ENCODE assay signal across 1 cellular context in the genomic region with DNA sequence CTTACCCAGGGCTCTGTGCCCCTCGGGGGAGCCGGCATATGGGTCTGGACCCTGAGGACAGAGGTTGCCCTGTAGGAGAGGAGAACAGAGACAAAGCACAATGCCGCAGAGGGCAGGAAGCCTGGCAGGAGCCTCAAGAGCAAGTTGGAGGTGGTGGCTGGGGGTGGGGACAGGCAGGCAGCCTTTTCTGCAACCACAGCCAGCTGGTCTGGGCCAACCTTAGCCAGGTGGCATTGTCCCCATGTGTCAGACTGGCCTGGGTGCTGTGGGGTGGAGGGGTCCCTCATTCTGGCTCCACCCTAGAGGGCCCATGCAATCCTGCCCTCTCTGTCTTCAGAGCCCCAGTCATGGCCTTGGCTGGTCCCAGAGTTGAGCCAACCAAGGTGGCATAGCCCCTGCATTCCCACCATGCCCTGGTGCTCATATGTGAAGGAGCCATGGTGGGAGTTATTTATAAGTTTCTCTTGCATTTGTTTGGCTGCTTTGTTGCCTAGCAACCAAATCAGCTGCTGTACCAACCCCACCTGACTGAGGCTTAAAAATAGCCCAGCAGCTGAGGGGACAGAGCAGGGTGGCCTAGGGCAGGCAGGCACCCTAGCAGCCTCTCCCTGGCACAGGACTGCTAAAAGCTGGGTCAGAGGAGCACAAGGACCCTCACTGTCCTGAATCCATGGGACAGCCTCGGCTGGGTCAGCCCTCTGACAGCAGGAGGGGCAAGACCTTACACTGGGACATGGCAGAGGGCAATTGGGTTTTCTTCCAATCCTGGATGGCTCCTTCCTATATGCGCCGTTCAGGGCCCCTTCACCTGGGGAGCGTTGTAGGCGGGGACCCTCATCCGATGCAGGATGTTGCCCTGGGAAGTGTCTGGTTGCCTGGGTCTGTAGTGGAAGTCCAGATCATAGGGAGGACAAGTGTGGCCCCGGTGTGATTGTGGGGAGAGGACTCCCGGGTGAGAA.
TF ChIP-seq lines count a peak whose summit lies in the region.

No MANE protein-coding gene starts in this region.

TF ChIP-seq in GM12878, 131 proteins besides CTCF, POLR2A, EP300 and RAD21:
- TF ChIP-seq RELB (IDR thresholded peaks at IDR 0.05; ENCODE audit: low read depth) (no peak), RAD51 (IDR thresholded peaks at IDR 0.05) (0 out of 2 replicates have a peak, but pooled peaks have one; percentile 22), SIN3A (IDR thresholded peaks at IDR 0.05; ENCODE audit: low read depth, low read length) (0 out of 2 replicates have a peak, but pooled peaks have one; percentile 60), PAX8 (IDR thresholded peaks at IDR 0.05) (no peak), STAT3 (IDR thresholded peaks at IDR 0.05; ENCODE audit: low read depth, low read length) (no peak), BMI1 (IDR thresholded peaks at IDR 0.05; ENCODE audit: borderline replicate concordance) (peak; percentile 93), MXI1 (IDR thresholded peaks at IDR 0.05; ENCODE audit: low read depth, low read length) (peak; percentile 44; the same call in 1 of the 2 replicates), USF2 (IDR thresholded peaks at IDR 0.05; ENCODE audit: borderline replicate concordance, low read depth, low read length) (no peak), MEF2B (IDR thresholded peaks at IDR 0.05; ENCODE audit: partially characterized antibody, poor library complexity, severe bottlenecking) (peak; percentile 71), ZZZ3 (IDR thresholded peaks at IDR 0.05; ENCODE audit: control insufficient read depth, insufficient read length, low read depth) (no peak), MEF2A (IDR thresholded peaks at IDR 0.05; ENCODE audit: insufficient read depth, low read depth, low read length) (0 out of 2 replicates have a peak, but pooled peaks have one; percentile 41), POLR2AphosphoS5 (IDR thresholded peaks at IDR 0.05; ENCODE audit: low read length) (peak; percentile 27; the same call in 1 of the 2 replicates), TCF3 (IDR thresholded peaks at IDR 0.05; ENCODE audit: borderline replicate concordance, insufficient read depth, low read depth, low read length) (no peak), SUZ12 (IDR thresholded peaks at IDR 0.05; ENCODE audit: unreplicated experiment) (no peak)
- TF ChIP-seq, protein P1, sequence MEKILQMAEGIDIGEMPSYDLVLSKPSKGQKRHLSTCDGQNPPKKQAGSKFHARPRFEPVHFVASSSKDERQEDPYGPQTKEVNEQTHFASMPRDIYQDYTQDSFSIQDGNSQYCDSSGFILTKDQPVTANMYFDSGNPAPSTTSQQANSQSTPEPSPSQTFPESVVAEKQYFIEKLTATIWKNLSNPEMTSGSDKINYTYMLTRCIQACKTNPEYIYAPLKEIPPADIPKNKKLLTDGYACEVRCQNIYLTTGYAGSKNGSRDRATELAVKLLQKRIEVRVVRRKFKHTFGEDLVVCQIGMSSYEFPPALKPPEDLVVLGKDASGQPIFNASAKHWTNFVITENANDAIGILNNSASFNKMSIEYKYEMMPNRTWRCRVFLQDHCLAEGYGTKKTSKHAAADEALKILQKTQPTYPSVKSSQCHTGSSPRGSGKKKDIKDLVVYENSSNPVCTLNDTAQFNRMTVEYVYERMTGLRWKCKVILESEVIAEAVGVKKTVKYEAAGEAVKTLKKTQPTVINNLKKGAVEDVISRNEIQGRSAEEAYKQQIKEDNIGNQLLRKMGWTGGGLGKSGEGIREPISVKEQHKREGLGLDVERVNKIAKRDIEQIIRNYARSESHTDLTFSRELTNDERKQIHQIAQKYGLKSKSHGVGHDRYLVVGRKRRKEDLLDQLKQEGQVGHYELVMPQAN (conservative IDR thresholded peaks at IDR 0.05): 0 out of 2 replicates have a peak, but pooled peaks have one; percentile 27
